8 cellular contexts compared by ENCODE assay signal in the genomic region with DNA sequence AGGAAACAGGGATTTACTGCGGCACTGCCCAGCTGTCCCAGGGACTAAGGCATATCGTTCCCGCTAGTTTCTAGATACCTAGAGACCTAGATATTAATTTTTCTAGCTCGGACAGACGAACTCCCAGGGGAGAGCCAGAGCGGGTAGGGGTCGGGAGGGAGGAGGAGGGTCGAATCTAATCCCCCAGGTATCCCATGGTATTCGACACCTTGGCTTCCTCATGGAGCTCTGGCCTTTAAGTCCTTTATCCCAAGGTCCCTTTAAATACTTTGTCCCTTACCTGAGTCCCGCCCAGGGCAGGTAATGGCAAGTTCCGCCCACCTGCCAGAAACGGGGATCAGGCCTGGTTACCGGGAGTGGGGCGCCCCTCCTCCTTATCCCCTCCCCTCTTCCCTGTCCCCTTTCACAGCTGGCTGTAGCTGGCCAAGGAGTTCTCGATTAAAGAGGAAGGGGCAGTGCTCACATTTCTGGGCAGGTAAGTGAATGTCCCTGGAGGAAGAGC. TPM values are rescaled to one million over a fixed set of nuclear protein-coding genes. Genes with fewer than 3 reads are reported as not detected.
DNase-seq lines count a peak whose midpoint lies in the region; ATAC-seq and TF ChIP-seq lines count a peak whose summit lies in the region.

PRRG2 (plus strand) TSS at position 310 of the 502 bp plus-strand sequence. CDS start 1,904 bp downstream, outside the sequence.

- no peak for TF ChIP-seq CTCF in HFF-Myc (IDR thresholded peaks at IDR 0.05; ENCODE audit: low read depth, low read length, missing control alignments)
- no peak for TF ChIP-seq CTCF in WI38 (IDR thresholded peaks at IDR 0.05; ENCODE audit: low read depth, low read length)
- TF ChIP-seq CTCF in right atrium auricular region (IDR thresholded peaks at IDR 0.05), result no peak

- ATAC-seq in GM21737 (IDR thresholded peaks at IDR 0.05; ENCODE audit: unreplicated experiment), result no peak

- DNase-seq in HFF-Myc (ENCODE audit: extremely low read depth, low read depth) (no peak), right atrium auricular region (ENCODE audit: low spot score) (no peak), hepatic stellate cell (ENCODE audit: low spot score) (no peak), superior temporal gyrus (ENCODE audit: extremely low spot score) (no peak), cerebellar nuclear complex (lab: John Stamatoyannopoulos, UW) (no peak)

- H3K9me3 ChIP-seq in right atrium auricular region, result no peaks in the 10 kb centered on the region

- H3K27me3 ChIP-seq in right atrium auricular region, result no peaks in the 10 kb centered on the region

- H3K4me1 ChIP-seq in right atrium auricular region, result peaks cover 0 to 31% of the 10 kb centered on the region in 2 donors

- H3K4me3 ChIP-seq in HFF-Myc (replicated peaks; ENCODE audit: low read depth, low read length) (peak within 1 kb of the TSS; percentile 63), WI38 (ENCODE audit: low read depth, low read length) (peak within 1 kb of the TSS; percentile 88), right atrium auricular region (peak within 1 kb of the TSS; percentile 63 to 67), skin epidermis (peak within 1 kb of the TSS; percentile 54 to 71 (median 61))

- H3K36me3 ChIP-seq in right atrium auricular region, result peaks cover 5% of the 10 kb centered on the region

- peak within 1 kb of the TSS; percentile 66 to 80 for H3K27ac ChIP-seq in right atrium auricular region
- peak within 1 kb of the TSS in 20 of 21 experiments; percentile 71 to 92 (median 82) for H3K27ac ChIP-seq in skin epidermis

RNA-seq across cellular contexts. Expression of gene PRRG2, which starts in this region (rescaled TPM):
- 1 to 10 TPM in 1 of 2 donors, under 1 TPM in 1; 0.63 to 2.3 TPM for total RNA-seq in right atrium auricular region
